Comparison of ENCODE assay signal across 9 cellular contexts in genomic region chr6:33583591-33584155, GRCh38. TPM values are rescaled to one million over a fixed set of nuclear protein-coding genes. Genes with fewer than 3 reads are reported as not detected.
DNase-seq lines count a peak whose midpoint lies in the region; ATAC-seq and TF ChIP-seq lines count a peak whose summit lies in the region.
"Had no signal": no experiment of that assay in that cellular context is flagged by ENCODE, and none has a peak within 500 bp of the region (broad histone marks: within the 10 kb centered on the region; RNA-seq: fewer than 3 reads in every experiment).

No MANE protein-coding gene starts in this region.

- H3K9me2 ChIP-seq in DOHH2 (replicated peaks; ENCODE audit: control insufficient read depth, low read length), result no peaks in the 10 kb centered on the region

- TF ChIP-seq CTCF in AG09319 (IDR thresholded peaks at IDR 0.05; ENCODE audit: low read depth, low read length) (peak; percentile 28), DOHH2 (IDR thresholded peaks at IDR 0.05; ENCODE audit: low read depth, low read length, poor library complexity, severe bottlenecking) (peak; percentile 45), fibroblast of villous mesenchyme (IDR thresholded peaks at IDR 0.05; ENCODE audit: insufficient read depth, low read depth, low read length) (peak; percentile 39)

- H3K27me3 ChIP-seq in DOHH2 (ENCODE audit: control insufficient read depth, low read length), result no peaks in the 10 kb centered on the region

- H3F3A ChIP-seq in DOHH2 (ENCODE audit: control insufficient read depth, insufficient read depth), result no peaks in the 10 kb centered on the region

- peaks cover 14% of the 10 kb centered on the region for H3K79me2 ChIP-seq in DOHH2 (ENCODE audit: control insufficient read depth, low read length)

- no peak overlapping the region for H3K27ac ChIP-seq in DOHH2 (ENCODE audit: low read depth, low read length)

- H3K4me3 ChIP-seq in DOHH2 (ENCODE audit: low read length) (no peak overlapping the region), fibroblast of villous mesenchyme (ENCODE audit: low read depth, low read length) (no peak overlapping the region)

- no peaks in the 10 kb centered on the region for H4K20me1 ChIP-seq in DOHH2 (ENCODE audit: control insufficient read depth, insufficient read depth, low read depth, low read length)

- intact Hi-C loops in left ventricle myocardium superior (cut with micrococcal nuclease), result no loop called here

- H3K4me1 ChIP-seq in DOHH2 (ENCODE audit: control insufficient read depth, low read length), result peaks cover 31% of the 10 kb centered on the region

- no peak overlapping the region for H3K4me2 ChIP-seq in DOHH2 (ENCODE audit: low read length)

- H3K9me3 ChIP-seq in DOHH2 (ENCODE audit: control insufficient read depth, insufficient read depth, low read length), result no peaks in the 10 kb centered on the region

- DNase-seq in AG09319 (ENCODE audit: extremely low read depth, low read depth) (no peak), RKO (ENCODE audit: low spot score) (peak; percentile 32), fibroblast of villous mesenchyme (ENCODE audit: low read depth) (no peak), kidney glomerular epithelial cell (lab: John Stamatoyannopoulos, UW) (no peak), left ventricle myocardium superior (no peak)
- DNase-seq: NCI-H2107 had no signal

- H3K36me3 ChIP-seq in DOHH2 (ENCODE audit: control insufficient read depth, low read length), result peaks cover 7% of the 10 kb centered on the region

- no peak for ATAC-seq in HG02571 (IDR thresholded peaks at IDR 0.05; ENCODE audit: unreplicated experiment)
- no peak for ATAC-seq in HG03439 (IDR thresholded peaks at IDR 0.05; ENCODE audit: unreplicated experiment)
- ATAC-seq in left ventricle myocardium superior, result no peak

RNA-seq across cellular contexts. Expression of gene BAK1, which starts 3.6 kb away (rescaled TPM):
- 20.0 and 30.7 TPM in 2 replicates for total RNA-seq in fibroblast of villous mesenchyme
- 23.1 TPM for total RNA-seq in left ventricle myocardium superior

RNA-seq across cellular contexts. Expression of gene ITPR3, which starts 37.4 kb away (rescaled TPM):
- total RNA-seq in fibroblast of villous mesenchyme (15.1 and 20.6 TPM in 2 replicates), left ventricle myocardium superior (6.1 TPM)
